Comparison of ENCODE assay signal across 1 cellular context in genomic region chr4:56544573-56545131, GRCh38.
TF ChIP-seq lines count a peak whose summit lies in the region.

No MANE protein-coding gene starts in this region.

TF ChIP-seq in K562, 482 proteins besides CTCF, POLR2A, EP300 and RAD21 (continued from another document and continues in another):
- TF ChIP-seq RREB1 (CRISPR knock-in tag; IDR thresholded peaks at IDR 0.05) (no peak), U2AF1 (optimal IDR thresholded peaks at IDR 0.05; ENCODE audit: low read depth, low read length) (no peak), SMAD4 (CRISPR knock-in tag; conservative IDR thresholded peaks at IDR 0.05) (peak; percentile 86), PATZ1 (CRISPR knock-in tag; IDR thresholded peaks at IDR 0.05; ENCODE audit: borderline replicate concordance) (no peak), FOS (IDR thresholded peaks at IDR 0.05; ENCODE audit: extremely low read depth, insufficient read length) (no peak), NCOA2 (IDR thresholded peaks at IDR 0.05; ENCODE audit: partially characterized antibody in 2 of 2) (no peak), NEUROD1 (IDR thresholded peaks at IDR 0.05; ENCODE audit: borderline replicate concordance, low read depth, low read length, partially characterized antibody) (peak; percentile 65), MNT (conservative IDR thresholded peaks at IDR 0.05) (peak; percentile 82 to 89), ZNF511 (CRISPR knock-in tag; IDR thresholded peaks at IDR 0.05) (peak; percentile 68), RB1 (IDR thresholded peaks at IDR 0.05; ENCODE audit: low read depth) (peak; percentile 98), CREB3L1 (IDR thresholded peaks at IDR 0.05; ENCODE audit: borderline replicate concordance, low read depth) (peak; percentile 51; the same call in 1 of the 2 replicates), CBX3 (IDR thresholded peaks at IDR 0.05; ENCODE audit: borderline replicate concordance in 1 of 2, low read length in 2 of 2) (peak in 1 of 2 experiments; percentile 26; a peak in 1 of 3 replicates), ELF1 (tag; IDR thresholded peaks at IDR 0.05) (no peak), PKNOX1 (IDR thresholded peaks at IDR 0.05) (0 out of 2 replicates have a peak, but pooled peaks have one; percentile 12), GTF2E2 (tag; IDR thresholded peaks at IDR 0.05) (no peak), MAX (CRISPR knock-in tag; IDR thresholded peaks at IDR 0.05) (peak; percentile 96), ZNF197 (CRISPR knock-in tag; IDR thresholded peaks at IDR 0.05; ENCODE audit: low read depth) (no peak), ZBTB33 (CRISPR knock-in tag; IDR thresholded peaks at IDR 0.05) (peak; percentile 71; the same call in 1 of the 2 replicates), YY1 (IDR thresholded peaks at IDR 0.05; ENCODE audit: borderline replicate concordance in 1 of 3, control insufficient read depth in 1 of 3, extremely low read depth in 1 of 3, insufficient read depth in 3 of 3, insufficient read length in 1 of 3, insufficient replicate concordance in 2 of 3, low read depth in 1 of 3, low read length in 2 of 3) (peak in 2 of 3 experiments; percentile 26 to 44), CTBP1 (IDR thresholded peaks at IDR 0.05; ENCODE audit: borderline replicate concordance) (peak; percentile 84), CEBPG (CRISPR knock-in tag; IDR thresholded peaks at IDR 0.05) (peak; percentile 62; the same call in 1 of the 2 replicates), CEBPG (tag; conservative IDR thresholded peaks at IDR 0.05 in 1 of 2, IDR thresholded peaks at IDR 0.05 in 1 of 2) (no peak), CXXC5 (CRISPR knock-in tag; IDR thresholded peaks at IDR 0.05) (peak; percentile 82), KAT7 (CRISPR knock-in tag; IDR thresholded peaks at IDR 0.05; ENCODE audit: borderline replicate concordance) (peak; percentile 30; the same call in 1 of the 2 replicates), ZFX (CRISPR knock-in tag; IDR thresholded peaks at IDR 0.05) (peak; percentile 75), CBFA2T3 (IDR thresholded peaks at IDR 0.05) (peak; percentile 24; the same call in 1 of the 2 replicates), ZNF766 (CRISPR knock-in tag; conservative IDR thresholded peaks at IDR 0.05) (no peak), ZNF146 (CRISPR knock-in tag; IDR thresholded peaks at IDR 0.05; ENCODE audit: unreplicated experiment) (no peak), SAFB (IDR thresholded peaks at IDR 0.05; ENCODE audit: borderline replicate concordance, low read depth, low read length) (0 out of 2 replicates have a peak, but pooled peaks have one; percentile 21), BCOR (IDR thresholded peaks at IDR 0.05) (no peak; the same call in 1 of the 2 replicates), RCOR1 (IDR thresholded peaks at IDR 0.05; ENCODE audit: borderline replicate concordance in 1 of 2, low read depth in 2 of 2, low read length in 2 of 2) (peak in 1 of 2 experiments; percentile 69; a peak in 1 of 4 replicates), LCOR (CRISPR knock-in tag; IDR thresholded peaks at IDR 0.05) (peak; percentile 31; the same call in 1 of the 2 replicates), NFIC (IDR thresholded peaks at IDR 0.05) (peak; percentile 27; the same call in 1 of the 2 replicates), ARID2 (IDR thresholded peaks at IDR 0.05) (peak; percentile 78; the same call in 1 of the 2 replicates), CREB1 (IDR thresholded peaks at IDR 0.05) (peak; percentile 55), CREB1 (CRISPR knock-in tag; IDR thresholded peaks at IDR 0.05) (peak; percentile 85), ZHX1 (conservative IDR thresholded peaks at IDR 0.05; ENCODE audit: low read length) (peak; percentile 66; the same call in 1 of the 2 replicates), ETS2 (tag; IDR thresholded peaks at IDR 0.05; ENCODE audit: borderline replicate concordance, poor library complexity, severe bottlenecking) (no peak), KLF10 (CRISPR knock-in tag; IDR thresholded peaks at IDR 0.05) (no peak), SNAPC5 (CRISPR knock-in tag; IDR thresholded peaks at IDR 0.05) (no peak), ZFP36 (IDR thresholded peaks at IDR 0.05; ENCODE audit: low read depth, low read length, partially characterized antibody) (peak; percentile 20), EP400 (IDR thresholded peaks at IDR 0.05) (peak; percentile 73), ETV1 (tag; conservative IDR thresholded peaks at IDR 0.05; ENCODE audit: low read depth) (no peak), ZNF696 (CRISPR knock-in tag; conservative IDR thresholded peaks at IDR 0.05) (no peak)
